1 cellular context compared by ENCODE assay signal in genomic region chr5:5419291-5420210, GRCh38.
TF ChIP-seq lines count a peak whose summit lies in the region.

No MANE protein-coding gene starts in this region.

TF ChIP-seq in GM12878, 131 proteins besides CTCF, POLR2A, EP300 and RAD21 (continued from another document):
- no peak for TF ChIP-seq RELB (IDR thresholded peaks at IDR 0.05; ENCODE audit: low read depth)
- no peak for TF ChIP-seq TAF1 (IDR thresholded peaks at IDR 0.05; ENCODE audit: borderline replicate concordance, low read depth, low read length)
- no peak for TF ChIP-seq CEBPZ (IDR thresholded peaks at IDR 0.05; ENCODE audit: low read depth, low read length)
- TF ChIP-seq ESRRA (IDR thresholded peaks at IDR 0.05; ENCODE audit: low read length) = no peak
TF ChIP-seq in GM12878: peak in this region for 3.
